Comparison of ENCODE assay signal across 7 cellular contexts in the genomic region with DNA sequence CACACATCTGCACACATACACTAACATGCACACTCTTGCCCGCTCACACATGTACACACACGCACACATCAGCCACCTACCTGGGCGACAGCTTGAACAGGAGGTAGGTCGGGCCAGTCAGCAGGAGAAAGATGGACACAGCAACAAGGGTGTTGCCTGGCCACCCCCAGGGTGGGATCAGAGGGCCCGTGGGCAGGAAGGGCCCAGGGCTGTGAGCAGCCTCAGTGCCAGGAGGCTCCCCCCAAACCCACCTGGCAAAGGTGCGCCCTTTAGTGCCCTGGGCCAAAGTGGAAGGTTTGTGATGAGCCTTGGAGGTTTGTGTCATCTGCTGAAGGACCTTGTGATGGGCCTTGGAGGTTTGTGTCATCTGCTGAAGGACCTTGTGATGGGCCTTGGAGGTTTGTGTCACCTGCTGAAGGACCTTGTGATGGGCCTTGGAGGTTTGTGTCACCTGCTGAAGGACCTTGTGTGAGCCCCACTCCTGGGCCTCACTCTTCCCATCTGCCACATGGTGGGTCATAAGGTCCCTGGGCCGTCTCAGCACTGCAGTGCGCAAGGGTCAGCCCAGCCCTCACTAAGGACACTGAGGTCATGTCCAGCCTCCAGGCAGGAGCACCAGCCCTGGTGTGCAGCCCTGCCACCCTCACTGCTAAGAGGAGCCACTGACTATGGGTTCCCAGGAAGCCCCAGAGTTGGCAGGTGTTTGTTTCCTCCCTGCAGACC. TPM values are rescaled to one million over a fixed set of nuclear protein-coding genes. Genes with fewer than 3 reads are reported as not detected.
DNase-seq lines count a peak whose midpoint lies in the region; ATAC-seq and TF ChIP-seq lines count a peak whose summit lies in the region.
"Not testable (repeated sequence)": the region's sequence is repeated elsewhere in the genome, so short reads cannot be mapped to it uniquely, and the experiment has no call there.
"Had no signal": no experiment of that assay in that cellular context is flagged by ENCODE, and none has a peak within 500 bp of the region (broad histone marks: within the 10 kb centered on the region; RNA-seq: fewer than 3 reads in every experiment).

No MANE protein-coding gene starts in this region.

- intact Hi-C loops in activated B cell treated with CpG ODN at 0.5 μM for 24 hours (cut with micrococcal nuclease); lower lobe of right lung (cut with DNase I): not testable (repeated sequence)

- peaks cover 0 to 29% (median 6%) of the 10 kb centered on the region in 11 experiments; a peak in 6 of 22 replicates for H3K36me3 ChIP-seq in BLaER1 treated with 17β-estradiol and CSF1 and Interleukin-3, amounts not matched to agents 10 nM and 100 nM
- not testable (repeated sequence) for H3K36me3 ChIP-seq in lower lobe of right lung

- peaks cover 0 to 35% (median 11%) of the 10 kb centered on the region in 11 experiments; a peak in 10 of 22 replicates for H4K20me1 ChIP-seq in BLaER1 treated with 17β-estradiol and CSF1 and Interleukin-3, amounts not matched to agents 10 nM and 100 nM

- TF ChIP-seq CTCF in activated B cell treated with CpG ODN at 0.5 μM for 24 hours (IDR thresholded peaks at IDR 0.05); lower lobe of right lung (IDR thresholded peaks at IDR 0.05): not testable (repeated sequence)

- POLR2A ChIA-PET in activated B cell treated with CpG ODN at 0.5 μM for 24 hours (lab: Charles Lee), result interaction anchor here (0.6 to 2.3 kb wide), 2 partner anchors 20 to 24 kb away, joined by 7 to 23 read pairs; a partner anchor contains a TSS

- peak overlapping the region; percentile 61 for H3K27ac Mint-ChIP-seq in activated B cell treated with CpG ODN at 0.5 μM for 24 hours
- H3K27ac Mint-ChIP-seq in natural killer cell treated with Interleukin-12 subunit alpha and Interleukin-12 subunit beta and Interleukin-15 and Interleukin-18, amount 100 ng/mL, for 72 hours, result not testable (repeated sequence)
- H3K27ac Mint-ChIP-seq in stimulated activated naive B cell treated with anti-CD40 and anti-IgM and Interleukin-4, amounts not matched to agents 10 μg/mL and 1 μg/mL and 100 μg/mL, for 72 hours, result peak overlapping the region; percentile 94

- H3K4me2 ChIP-seq in BLaER1 treated with 17β-estradiol and CSF1 and Interleukin-3, amounts not matched to agents 10 nM and 100 nM, result peak overlapping the region; percentile 79 to 94 (median 91)

- CTCF ChIA-PET in activated B cell treated with CpG ODN at 0.5 μM for 24 hours (lab: Charles Lee), result not testable (repeated sequence)

- H3K27ac ChIP-seq in BLaER1 treated with 17β-estradiol and CSF1 and Interleukin-3, amounts not matched to agents 10 nM and 100 nM, result peak overlapping the region in 7 of 11 experiments; percentile 41 to 73 (median 68); a peak in 10 of 22 replicates
- not testable (repeated sequence) for H3K27ac ChIP-seq in lower lobe of right lung

- peak overlapping the region; percentile 68 for H3K4me3 Mint-ChIP-seq in activated B cell treated with CpG ODN at 0.5 μM for 24 hours
- not testable (repeated sequence) for H3K4me3 Mint-ChIP-seq in natural killer cell treated with Interleukin-12 subunit alpha and Interleukin-12 subunit beta and Interleukin-15 and Interleukin-18, amount 100 ng/mL, for 72 hours
- H3K4me3 Mint-ChIP-seq in stimulated activated naive B cell treated with anti-CD40 and anti-IgM and Interleukin-4, amounts not matched to agents 10 μg/mL and 1 μg/mL and 100 μg/mL, for 72 hours, result peak overlapping the region; percentile 47 to 68

- H3K27me3 Mint-ChIP-seq in activated B cell treated with CpG ODN at 0.5 μM for 24 hours; natural killer cell treated with Interleukin-12 subunit alpha and Interleukin-12 subunit beta and Interleukin-15 and Interleukin-18, amount 100 ng/mL, for 72 hours; stimulated activated naive B cell treated with anti-CD40 and anti-IgM and Interleukin-4, amounts not matched to agents 10 μg/mL and 1 μg/mL and 100 μg/mL, for 72 hours: not testable (repeated sequence)

- peak overlapping the region in 2 of 10 experiments; percentile 3 to 35; a peak in 3 of 20 replicates for H3K4me3 ChIP-seq in BLaER1 treated with 17β-estradiol and CSF1 and Interleukin-3, amounts not matched to agents 10 nM and 100 nM
- not testable (repeated sequence) for H3K4me3 ChIP-seq in lower lobe of right lung

- DNase-seq in activated B cell treated with CpG ODN at 0.5 μM for 24 hours; stimulated activated naive B cell treated with anti-CD40 and anti-IgM and Interleukin-4, amounts not matched to agents 10 μg/mL and 1 μg/mL and 100 μg/mL, for 72 hours: not testable (repeated sequence)
- DNase-seq in lower lobe of right lung (peak; percentile 25), retina (peak; percentile 12)
- DNase-seq in natural killer cell treated with Interleukin-12 subunit alpha and Interleukin-12 subunit beta and Interleukin-15 and Interleukin-18, amount 100 ng/mL, for 72 hours (ENCODE audit: low spot score), result peak; percentile 54

- peaks cover 34 to 74% (median 66%) of the 10 kb centered on the region in 10 experiments for H3K4me1 ChIP-seq in BLaER1 treated with 17β-estradiol and CSF1 and Interleukin-3, amounts not matched to agents 10 nM and 100 nM
- H3K4me1 ChIP-seq in lower lobe of right lung, result not testable (repeated sequence)

- H3K9me3 Mint-ChIP-seq in activated B cell treated with CpG ODN at 0.5 μM for 24 hours; natural killer cell treated with Interleukin-12 subunit alpha and Interleukin-12 subunit beta and Interleukin-15 and Interleukin-18, amount 100 ng/mL, for 72 hours; stimulated activated naive B cell treated with anti-CD40 and anti-IgM and Interleukin-4, amounts not matched to agents 10 μg/mL and 1 μg/mL and 100 μg/mL, for 72 hours: not testable (repeated sequence)

- not testable (repeated sequence) for ATAC-seq in activated B cell treated with CpG ODN at 0.5 μM for 24 hours (ENCODE audit: low read depth); lower lobe of right lung; natural killer cell treated with Interleukin-12 subunit alpha and Interleukin-12 subunit beta and Interleukin-15 and Interleukin-18, amount 100 ng/mL, for 72 hours; stimulated activated naive B cell treated with anti-CD40 and anti-IgM and Interleukin-4, amounts not matched to agents 10 μg/mL and 1 μg/mL and 100 μg/mL, for 72 hours (replicated peaks)

- not testable (repeated sequence) for H3K36me3 Mint-ChIP-seq in activated B cell treated with CpG ODN at 0.5 μM for 24 hours (ENCODE audit: low read depth); natural killer cell treated with Interleukin-12 subunit alpha and Interleukin-12 subunit beta and Interleukin-15 and Interleukin-18, amount 100 ng/mL, for 72 hours
- peaks cover 8 to 34% of the 10 kb centered on the region in 2 donors for H3K36me3 Mint-ChIP-seq in stimulated activated naive B cell treated with anti-CD40 and anti-IgM and Interleukin-4, amounts not matched to agents 10 μg/mL and 1 μg/mL and 100 μg/mL, for 72 hours

- peak overlapping the region in 6 of 11 experiments; percentile 2 to 62 (median 39); a peak in 4 of 22 replicates for H3K9ac ChIP-seq in BLaER1 treated with 17β-estradiol and CSF1 and Interleukin-3, amounts not matched to agents 10 nM and 100 nM

- H3K4me1 Mint-ChIP-seq in activated B cell treated with CpG ODN at 0.5 μM for 24 hours, result peaks cover 59% of the 10 kb centered on the region
- H3K4me1 Mint-ChIP-seq in natural killer cell treated with Interleukin-12 subunit alpha and Interleukin-12 subunit beta and Interleukin-15 and Interleukin-18, amount 100 ng/mL, for 72 hours (ENCODE audit: low read depth in 2 of 2), result not testable (repeated sequence)
- peaks cover 45 to 72% of the 10 kb centered on the region in 2 donors for H3K4me1 Mint-ChIP-seq in stimulated activated naive B cell treated with anti-CD40 and anti-IgM and Interleukin-4, amounts not matched to agents 10 μg/mL and 1 μg/mL and 100 μg/mL, for 72 hours

- H3K9me3 ChIP-seq in BLaER1 treated with 17β-estradiol and CSF1 and Interleukin-3, amounts not matched to agents 10 nM and 100 nM (replicated peaks in 1 of 11); lower lobe of right lung: not testable (repeated sequence)

- H3K27me3 ChIP-seq in BLaER1 treated with 17β-estradiol and CSF1 and Interleukin-3, amounts not matched to agents 10 nM and 100 nM; lower lobe of right lung (ENCODE audit: low read depth): not testable (repeated sequence)

RNA-seq across cellular contexts. Expression of a gene that starts 20.1 kb away (rescaled TPM):
- total RNA-seq in activated B cell treated with CpG ODN at 0.5 μM for 24 hours, result 26.5 and 30.6 TPM in 2 replicates
- 12.1 TPM for total RNA-seq in lower lobe of right lung
- 10 to 100 TPM; 39.8 to 84.7 TPM for total RNA-seq in natural killer cell treated with Interleukin-12 subunit alpha and Interleukin-12 subunit beta and Interleukin-15 and Interleukin-18, amount 100 ng/mL, for 72 hours

RNA-seq across cellular contexts. Expression of a gene that starts 20.3 kb away (rescaled TPM):
- total RNA-seq in activated B cell treated with CpG ODN at 0.5 μM for 24 hours, result 34.9 and 36.6 TPM in 2 replicates
- 18.5 TPM for total RNA-seq in lower lobe of right lung
- total RNA-seq in natural killer cell treated with Interleukin-12 subunit alpha and Interleukin-12 subunit beta and Interleukin-15 and Interleukin-18, amount 100 ng/mL, for 72 hours, result 10 to 100 TPM; 35.6 to 39.8 TPM

RNA-seq across cellular contexts. Expression of a gene that starts 39.1 kb away (rescaled TPM):
- total RNA-seq in activated B cell treated with CpG ODN at 0.5 μM for 24 hours (0.67 and 1.3 TPM in 2 replicates), lower lobe of right lung (35.9 TPM)
- 1 to 10 TPM in 1 of 2 donors, under 1 TPM in 1; 0.84 to 2.5 TPM for total RNA-seq in natural killer cell treated with Interleukin-12 subunit alpha and Interleukin-12 subunit beta and Interleukin-15 and Interleukin-18, amount 100 ng/mL, for 72 hours
- total RNA-seq: CD4-positive, alpha-beta memory T cell had no signal

RNA-seq across cellular contexts. Expression of a gene that starts 44.7 kb away (rescaled TPM):
- total RNA-seq in activated B cell treated with CpG ODN at 0.5 μM for 24 hours, result 51.7 and 53.6 TPM in 2 replicates
- total RNA-seq in lower lobe of right lung, result 38.5 TPM
- 10 to 100 TPM; 39.9 to 43.8 TPM for total RNA-seq in natural killer cell treated with Interleukin-12 subunit alpha and Interleukin-12 subunit beta and Interleukin-15 and Interleukin-18, amount 100 ng/mL, for 72 hours

Comparison
In these comparisons a context has a peak if more than half of its experiments do, and no peak if none do; other contexts are left out.
1. RNA of a gene that starts 39.1 kb away (total RNA-seq): 35.9 TPM in lower lobe of right lung (single experiment); 0.84 to 2.5 TPM in natural killer cell treated with Interleukin-12 subunit alpha and Interleukin-12 subunit beta and Interleukin-15 and Interleukin-18, amount 100 ng/mL, for 72 hours and 0.67 to 1.3 TPM in activated B cell treated with CpG ODN at 0.5 μM for 24 hours; every median in the first group is over 10 times any median in the second.